29 cellular contexts compared by ENCODE assay signal in genomic region chr22:26565181-26565580, GRCh38. TPM values are rescaled to one million over a fixed set of nuclear protein-coding genes. Genes with fewer than 3 reads are reported as not detected.
A peak's percentile ranks its signal among the peaks of the same experiment; 100 is the strongest.
DNase-seq lines count a peak whose midpoint lies in the region; ATAC-seq, FAIRE-seq and TF ChIP-seq lines count a peak whose summit lies in the region.
"Had no signal": no experiment of that assay in that cellular context is flagged by ENCODE, and none has a peak within 500 bp of the region (broad histone marks: within the 10 kb centered on the region; RNA-seq: fewer than 3 reads in every experiment).

No MANE protein-coding gene starts in this region.

- H3K9me2 ChIP-seq in GM23338 (ENCODE audit: insufficient read depth) (no peaks in the 10 kb centered on the region), Karpas-422 (replicated peaks; ENCODE audit: insufficient read depth, low read length) (no peaks in the 10 kb centered on the region)

- no peaks in the 10 kb centered on the region for H3K36me3 ChIP-seq in GM23338 (ENCODE audit: insufficient read depth)
- H3K36me3 ChIP-seq in Karpas-422 (ENCODE audit: insufficient read depth, low read length) = no peaks in the 10 kb centered on the region
- H3K36me3 ChIP-seq in endodermal cell (ENCODE audit: control insufficient read depth, insufficient read depth, low read length) = peaks cover 5% of the 10 kb centered on the region
- H3K36me3 ChIP-seq in pancreas = no peaks in the 10 kb centered on the region
- no peaks in the 10 kb centered on the region for H3K36me3 ChIP-seq in WERI-Rb-1
- H3K36me3 ChIP-seq: SJSA1 had no signal

- H3K4me1 Mint-ChIP-seq in GM23338 (peaks cover 70% of the 10 kb centered on the region), endodermal cell (peaks cover 44% of the 10 kb centered on the region)

- CTCF ChIA-PET in HEK293T (lab: Yijun Ruan, JAX) = no interaction called here

- peak overlapping the region; percentile 56 for H3K9ac ChIP-seq in Karpas-422 (ENCODE audit: low read length)
- no peak overlapping the region for H3K9ac ChIP-seq in endodermal cell (ENCODE audit: extremely low read depth, low read length, poor library complexity, severe bottlenecking)

- TF ChIP-seq CTCF in GM23338 (conservative IDR thresholded peaks at IDR 0.05; ENCODE audit: low read depth in 2 of 2) (no peak), endodermal cell (conservative IDR thresholded peaks at IDR 0.05) (no peak), pancreas (IDR thresholded peaks at IDR 0.05) (no peak), WERI-Rb-1 (IDR thresholded peaks at IDR 0.05; ENCODE audit: low read depth, low read length) (no peak)

- H3K9me3 Mint-ChIP-seq in GM23338 (peaks cover 2% of the 10 kb centered on the region; the same call in 1 of the 3 replicates), endodermal cell (no peaks in the 10 kb centered on the region)
- H3K9me3 Mint-ChIP-seq: activated T-helper 1 cell treated with anti-CD3 and anti-CD28 coated beads, Interleukin-12 subunit alpha, Interleukin-12 subunit beta, Interleukin-2, Interleukin-4 antibody, amounts not matched to agents 30 ng/mL and 10 ng/mL and 1 ng/mL, durations not matched to agents 14 hours and 24 hours and 36 hours; central memory CD8-positive, alpha-beta T cell; HFFc6 had no signal

- H3F3A ChIP-seq in GM23338 (replicated peaks; ENCODE audit: low read depth) = peaks cover 22% of the 10 kb centered on the region

- 93% methylated on average over 6 of the region's 6 CpGs for WGBS in endodermal cell (ENCODE audit: insufficient coverage in 1 of 2, insufficient read length in 1 of 2), 2 experiments
- 47 to 55% methylated on average over 6 of the region's 6 CpGs for WGBS in pancreas, 2 donors

- H3K4me2 ChIP-seq in GM23338 (no peak overlapping the region), Karpas-422 (ENCODE audit: low read depth, low read length, poor library complexity, severe bottlenecking) (peak overlapping the region; percentile 60)
- H3K4me2 ChIP-seq: hepatocyte, PC-9, smooth muscle cell had no signal

- H3K27ac ChIP-seq in GM23338 (ENCODE audit: low read depth) (peak overlapping the region; percentile 75), Karpas-422 (ENCODE audit: low read length) (peak overlapping the region; percentile 92), endodermal cell (ENCODE audit: low read depth, low read length) (no peak overlapping the region), pancreas (peak overlapping the region; percentile 53 to 89 (median 73)), WERI-Rb-1 (no peak overlapping the region)
- H3K27ac ChIP-seq: hepatocyte, PC-9, SJSA1, thoracic aorta had no signal

- peaks cover 6% of the 10 kb centered on the region; the same call in 1 of the 2 replicates for H4K20me1 ChIP-seq in GM23338 (replicated peaks; ENCODE audit: insufficient read depth)
- H4K20me1 ChIP-seq in Karpas-422 (ENCODE audit: insufficient read depth, low read depth, low read length) = no peaks in the 10 kb centered on the region

- no peak overlapping the region for H2AFZ ChIP-seq in GM23338
- H2AFZ ChIP-seq in Karpas-422 (ENCODE audit: low read length) = no peak overlapping the region
- H2AFZ ChIP-seq: hepatocyte, PC-9 had no signal

- DNase-seq in GM23338 (ENCODE audit: low spot score) = no peak
- DNase-seq in Karpas-422 = peak; percentile 56
- DNase-seq in endodermal cell = peak; percentile 68
- peak; percentile 75 to 86 (median 78) for DNase-seq in pancreas
- no peak for DNase-seq in WERI-Rb-1
- DNase-seq in NCI-H748 (lab: John Stamatoyannopoulos, UW; ENCODE audit: unreplicated experiment) = no peak
- DNase-seq in HEK293T (ENCODE audit: extremely low spot score) = no peak
- DNase-seq: activated CD4-positive, alpha-beta T cell treated with anti-CD3 and anti-CD28 coated beads for 48 hours; activated naive CD4-positive, alpha-beta T cell treated with anti-CD3 and anti-CD28 coated beads, Interleukin-2, amount 50 U/mL, for 16 hours; anterior cingulate cortex; DMS79; erythroblast; foreskin melanocyte; HFFc6; NCI-H2171 treated with DMSO at 0.1 percent for 48 hours; occipital lobe; PC-9; retina; stimulated activated CD4-positive, alpha-beta T cell treated with anti-CD3 and anti-CD28 coated beads, Interleukin-2, amount 100 ng/mL, for 48 hours; stimulated activated naive CD4-positive, alpha-beta T cell treated with Interleukin-2 at 50 U/mL for 16 hours had no signal

- POLR2A ChIA-PET in HEK293T (lab: Yijun Ruan, JAX) = interaction anchor here (0.6 to 0.7 kb wide), 2 partner anchors 10 to 89 kb away, joined by 3 read pairs; no protein-coding TSS in a partner anchor

- H3K4me1 ChIP-seq in GM23338 (ENCODE audit: insufficient read depth) (peaks cover 66% of the 10 kb centered on the region), Karpas-422 (ENCODE audit: low read length) (peaks cover 62% of the 10 kb centered on the region), endodermal cell (ENCODE audit: control insufficient read depth, insufficient read depth, low read length) (peaks cover under 1% of the 10 kb centered on the region), pancreas (peaks cover 0 to 9% (median 4%) of the 10 kb centered on the region in 3 donors)

- ATAC-seq in GM23338 (peak; percentile 21), pancreas (peak; percentile 64 to 80 (median 72)), SK-N-SH treated with all-trans-retinoic acid at 6 μM for 48 hours (no peak)

- peaks cover 88% of the 10 kb centered on the region for H3K79me2 ChIP-seq in GM23338 (replicated peaks; ENCODE audit: insufficient read depth)
- peaks cover 85% of the 10 kb centered on the region for H3K79me2 ChIP-seq in Karpas-422 (ENCODE audit: low read length)

- H3K36me3 Mint-ChIP-seq in GM23338 (ENCODE audit: low read depth) (peaks cover 17% of the 10 kb centered on the region), endodermal cell (ENCODE audit: low read depth) (peaks cover 10% of the 10 kb centered on the region)

- H3K4me3 Mint-ChIP-seq in GM23338 (no peak overlapping the region), endodermal cell (no peak overlapping the region)
- H3K4me3 Mint-ChIP-seq: activated T-helper 1 cell treated with anti-CD3 and anti-CD28 coated beads, Interleukin-12 subunit alpha, Interleukin-12 subunit beta, Interleukin-2, Interleukin-4 antibody, amounts not matched to agents 30 ng/mL and 10 ng/mL and 1 ng/mL, durations not matched to agents 14 hours and 24 hours and 36 hours; HFFc6 had no signal

- H3K27me3 ChIP-seq in GM23338 (ENCODE audit: insufficient read depth) = no peaks in the 10 kb centered on the region
- H3K27me3 ChIP-seq in Karpas-422 (ENCODE audit: low read length) = no peaks in the 10 kb centered on the region
- H3K27me3 ChIP-seq in endodermal cell (ENCODE audit: control insufficient read depth, insufficient read depth, low read length, poor library complexity, severe bottlenecking) = no peaks in the 10 kb centered on the region
- no peaks in the 10 kb centered on the region for H3K27me3 ChIP-seq in pancreas
- no peaks in the 10 kb centered on the region for H3K27me3 ChIP-seq in WERI-Rb-1 (ENCODE audit: insufficient read depth, low read depth, severe bottlenecking)
- H3K27me3 ChIP-seq: hepatocyte, SJSA1 had no signal

- H3K9me3 ChIP-seq in Karpas-422 (ENCODE audit: low read length) = no peaks in the 10 kb centered on the region
- H3K9me3 ChIP-seq in endodermal cell (ENCODE audit: control insufficient read depth, low read length) = no peaks in the 10 kb centered on the region
- H3K9me3 ChIP-seq in pancreas = no peaks in the 10 kb centered on the region
- H3K9me3 ChIP-seq in WERI-Rb-1 (ENCODE audit: severe bottlenecking) = no peaks in the 10 kb centered on the region
- H3K9me3 ChIP-seq: SJSA1, thoracic aorta had no signal

- peak overlapping the region; percentile 74; the same call in 1 of the 2 replicates for H3K27ac Mint-ChIP-seq in GM23338
- peak overlapping the region; percentile 45 for H3K27ac Mint-ChIP-seq in endodermal cell
- H3K27ac Mint-ChIP-seq: activated T-helper 1 cell treated with anti-CD3 and anti-CD28 coated beads, Interleukin-12 subunit alpha, Interleukin-12 subunit beta, Interleukin-2, Interleukin-4 antibody, amounts not matched to agents 30 ng/mL and 10 ng/mL and 1 ng/mL, durations not matched to agents 14 hours and 24 hours and 36 hours; HFFc6 had no signal

- H3K4me3 ChIP-seq in GM23338 = no peak overlapping the region
- peak overlapping the region; percentile 11; the same call in 1 of the 2 replicates for H3K4me3 ChIP-seq in Karpas-422 (ENCODE audit: low read length)
- no peak overlapping the region for H3K4me3 ChIP-seq in endodermal cell (ENCODE audit: low read length)
- H3K4me3 ChIP-seq in pancreas = peak overlapping the region; percentile 47 to 59 (median 54)
- no peak overlapping the region for H3K4me3 ChIP-seq in WERI-Rb-1 (ENCODE audit: low read depth, low read length)
- H3K4me3 ChIP-seq: hepatocyte, PC-9, SJSA1, smooth muscle cell, thoracic aorta had no signal

- no peak for FAIRE-seq in pancreas (lab: Jason Lieb, UNC)

- peaks cover 7% of the 10 kb centered on the region for H3K27me3 Mint-ChIP-seq in GM23338 (ENCODE audit: insufficient read depth, low read depth, poor library complexity)
- no peaks in the 10 kb centered on the region for H3K27me3 Mint-ChIP-seq in endodermal cell (ENCODE audit: insufficient read depth)
- H3K27me3 Mint-ChIP-seq: central memory CD8-positive, alpha-beta T cell had no signal

- intact Hi-C loops in pancreas (cut with DNase I) = no loop called here

RNA-seq across cellular contexts. Expression of gene TPST2, which starts 24.8 kb away (rescaled TPM):
- total RNA-seq in GM23338 (2014; rRNA removed; shearing (Covaris generic)) = 106 and 127 TPM in 2 replicates
- polyA plus RNA-seq in GM23338 (2016; fragmentation: Nextera tagmentation; extraction: Ambion mirVana) (37.9 and 43.1 TPM in 2 replicates), pancreas (100 to 1,000 TPM in 1 of 2 donors, 10 to 100 TPM in 1; 91.4 to 135 TPM)
- 52.9 and 61.4 TPM in 2 replicates for total RNA-seq in Karpas-422 (2014; rRNA removed; shearing (Covaris generic); ENCODE audit: low replicate concordance)
- total RNA-seq in endodermal cell (10 to 100 TPM; 38.9 to 53.2 TPM), pancreas (100 to 1,000 TPM; 156 to 534 (median 212) TPM)
- polyA plus RNA-seq in endodermal cell (2013, experiment 1 of 2) = 22.0 TPM
- 19.7 TPM for polyA plus RNA-seq in endodermal cell (2013, experiment 2 of 2)

RNA-seq across cellular contexts. Expression of gene CRYBB1, which starts 52.6 kb away (rescaled TPM):
- total RNA-seq in GM23338 (2014; rRNA removed; shearing (Covaris generic)) = 1.6 and 2.4 TPM in 2 replicates
- polyA plus RNA-seq in GM23338 (2016; fragmentation: Nextera tagmentation; extraction: Ambion mirVana) = 3.0 and 3.7 TPM in 2 replicates
- 0.22 and 2.2 TPM in 2 replicates for total RNA-seq in Karpas-422 (2014; rRNA removed; shearing (Covaris generic); ENCODE audit: low replicate concordance)
- total RNA-seq in endodermal cell = 1 to 10 TPM in 1 of 2 donors, under 1 TPM in 1; 0.33 to 1.7 TPM
- 0.21 TPM for polyA plus RNA-seq in endodermal cell (2013, experiment 1 of 2)
- polyA plus RNA-seq in endodermal cell (2013, experiment 2 of 2) = not detected
- total RNA-seq in pancreas = under 1 TPM in 3 of 6 donors, not detected in 3; 0.20 to 0.66 (median 0.34) TPM
- polyA plus RNA-seq in pancreas = under 1 TPM; 0.14 to 0.38 TPM
- total RNA-seq: activated T-helper 1 cell treated with anti-CD3 and anti-CD28 coated beads, Interleukin-12 subunit alpha, Interleukin-12 subunit beta, Interleukin-2, Interleukin-4 antibody, amounts not matched to agents 30 ng/mL and 10 ng/mL and 1 ng/mL, durations not matched to agents 14 hours and 24 hours and 36 hours; hepatocyte; HFFc6; PC-9; SJSA1; smooth muscle cell; T-helper 1 cell treated with Interleukin-12 subunit alpha and Interleukin-12 subunit beta and Interleukin-4 antibody, amounts not matched to agents 30 ng/mL and 1 ng/mL, for 36 hours had no signal
- polyA plus RNA-seq: hepatocyte, smooth muscle cell had no signal

RNA-seq across cellular contexts. Expression of gene TFIP11, which starts 52.9 kb away (rescaled TPM):
- 25.6 and 26.2 TPM in 2 replicates for total RNA-seq in GM23338 (2014; rRNA removed; shearing (Covaris generic))
- polyA plus RNA-seq in GM23338 (2016; fragmentation: Nextera tagmentation; extraction: Ambion mirVana) = 17.1 and 20.4 TPM in 2 replicates
- 39.4 and 46.0 TPM in 2 replicates for total RNA-seq in Karpas-422 (2014; rRNA removed; shearing (Covaris generic); ENCODE audit: low replicate concordance)
- 10 to 100 TPM; 28.4 to 28.9 TPM for total RNA-seq in endodermal cell
- polyA plus RNA-seq in endodermal cell (2013, experiment 1 of 2) = 21.4 TPM
- 23.5 TPM for polyA plus RNA-seq in endodermal cell (2013, experiment 2 of 2)
- total RNA-seq in pancreas = 10 to 100 TPM; 11.0 to 24.2 (median 15.7) TPM
- polyA plus RNA-seq in pancreas = 10 to 100 TPM; 20.5 to 26.7 TPM

RNA-seq across cellular contexts. Expression of gene CRYBA4, which starts 56.6 kb away (rescaled TPM):
- 1.7 TPM in 1 of 2 replicates, not detected in the other for total RNA-seq in GM23338 (2014; rRNA removed; shearing (Covaris generic))
- 1.2 and 1.5 TPM in 2 replicates for polyA plus RNA-seq in GM23338 (2016; fragmentation: Nextera tagmentation; extraction: Ambion mirVana)
- total RNA-seq in Karpas-422 (2014; rRNA removed; shearing (Covaris generic); ENCODE audit: low replicate concordance) = not detected in 2 replicates
- total RNA-seq in endodermal cell = not detected
- polyA plus RNA-seq in endodermal cell (2013, experiment 1 of 2) = 0.39 TPM
- 0.50 TPM for polyA plus RNA-seq in endodermal cell (2013, experiment 2 of 2)
- under 1 TPM in 1 of 6 donors, not detected in 5; 0.19 TPM for total RNA-seq in pancreas
- polyA plus RNA-seq in pancreas = not detected
- total RNA-seq: activated T-helper 1 cell treated with anti-CD3 and anti-CD28 coated beads, Interleukin-12 subunit alpha, Interleukin-12 subunit beta, Interleukin-2, Interleukin-4 antibody, amounts not matched to agents 30 ng/mL and 10 ng/mL and 1 ng/mL, durations not matched to agents 14 hours and 24 hours and 36 hours; hepatocyte; HFFc6; liver; occipital lobe; PC-9; SJSA1; thoracic aorta had no signal
- polyA plus RNA-seq: hepatocyte, liver had no signal

Comparison
In these comparisons a context has a peak if more than half of its experiments do, and no peak if none do; other contexts are left out.
1. DNase-seq: peak in Karpas-422 (single experiment), endodermal cell (single experiment) and pancreas (6 of 6); none in GM23338 (single experiment), WERI-Rb-1 (single experiment), NCI-H748 (single experiment) and HEK293T (single experiment).
2. H3K27ac ChIP-seq: peak in GM23338 (single experiment), Karpas-422 (single experiment) and pancreas (4 of 4); none in endodermal cell (single experiment) and WERI-Rb-1 (single experiment).
3. H3K4me3 ChIP-seq: peak in Karpas-422 (single experiment) and pancreas (4 of 4); none in GM23338 (single experiment), endodermal cell (single experiment) and WERI-Rb-1 (single experiment).